ENCODE assay signal across 1 cellular context in genomic region chr9:136687721-136688223, GRCh38.
TF ChIP-seq lines count a peak whose summit lies in the region.

No MANE protein-coding gene starts in this region.

TF ChIP-seq in SK-N-SH, 30 proteins besides CTCF, POLR2A, EP300 and RAD21 (continued from another document):
- TF ChIP-seq, protein P1, sequence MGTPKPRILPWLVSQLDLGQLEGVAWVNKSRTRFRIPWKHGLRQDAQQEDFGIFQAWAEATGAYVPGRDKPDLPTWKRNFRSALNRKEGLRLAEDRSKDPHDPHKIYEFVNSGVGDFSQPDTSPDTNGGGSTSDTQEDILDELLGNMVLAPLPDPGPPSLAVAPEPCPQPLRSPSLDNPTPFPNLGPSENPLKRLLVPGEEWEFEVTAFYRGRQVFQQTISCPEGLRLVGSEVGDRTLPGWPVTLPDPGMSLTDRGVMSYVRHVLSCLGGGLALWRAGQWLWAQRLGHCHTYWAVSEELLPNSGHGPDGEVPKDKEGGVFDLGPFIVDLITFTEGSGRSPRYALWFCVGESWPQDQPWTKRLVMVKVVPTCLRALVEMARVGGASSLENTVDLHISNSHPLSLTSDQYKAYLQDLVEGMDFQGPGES (IDR thresholded peaks at IDR 0.05; ENCODE audit: low read depth, low read length), result no peak
TF ChIP-seq in SK-N-SH: peak in this region for 0.
